ENCODE assay signal across 7 cellular contexts in the genomic region with DNA sequence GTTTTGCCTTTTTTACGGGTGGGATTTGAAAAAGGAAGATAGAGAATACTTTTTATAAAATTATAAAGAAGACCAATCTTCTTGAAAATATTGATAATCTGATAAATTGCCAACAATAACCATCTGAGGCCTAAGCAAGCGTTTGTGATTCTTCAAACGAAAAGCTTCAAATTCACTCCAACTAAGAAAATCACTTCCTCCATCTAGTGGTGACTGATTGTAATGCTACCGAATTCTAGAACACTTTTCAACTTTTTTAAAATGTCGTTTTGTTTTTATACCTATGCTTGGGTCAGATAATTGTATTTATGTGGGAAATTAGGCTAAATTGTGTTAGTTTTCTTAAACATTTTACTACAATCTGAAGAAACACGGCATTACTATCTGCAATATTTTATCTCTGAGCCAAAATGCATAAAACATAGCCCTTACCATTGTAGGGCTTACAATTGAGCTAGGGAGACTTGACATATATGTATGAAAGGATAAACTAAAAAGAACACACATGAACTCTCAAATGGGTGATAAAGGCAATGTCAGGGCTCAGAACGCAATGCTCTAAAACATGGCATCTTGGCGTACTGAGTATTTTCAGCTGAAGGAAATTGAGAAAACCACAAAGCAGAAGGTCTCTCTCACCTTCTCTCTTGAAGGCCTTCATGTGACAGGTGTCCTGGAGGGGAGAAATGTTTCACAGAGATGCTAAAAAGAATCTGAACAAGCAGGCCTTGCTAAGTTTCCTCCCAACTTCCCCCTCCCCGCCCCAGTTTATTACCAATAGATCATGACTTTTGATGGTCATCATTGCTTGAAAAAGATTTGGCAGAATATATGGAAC. TPM values are rescaled to one million over a fixed set of nuclear protein-coding genes. Genes with fewer than 3 reads are reported as not detected.
DNase-seq lines count a peak whose midpoint lies in the region; ATAC-seq and TF ChIP-seq lines count a peak whose summit lies in the region.

No MANE protein-coding gene starts in this region.

- peak; percentile 85 for TF ChIP-seq CTCF in fibroblast of the aortic adventitia (IDR thresholded peaks at IDR 0.05; ENCODE audit: insufficient read depth, low read length)
- peak; percentile 21 to 75 (median 60) for TF ChIP-seq CTCF in gastrocnemius medialis (IDR thresholded peaks at IDR 0.05 in 4 of 5, conservative IDR thresholded peaks at IDR 0.05 in 1 of 5)

- intact Hi-C loops in gastrocnemius medialis (cut with DNase I; ENCODE audit: low total_unique reads), result loop anchor here (5.0 kb wide), 1 partner anchor 145 kb away; no protein-coding TSS in a partner anchor

- DNase-seq in ELR (ENCODE audit: low read depth) (peak; percentile 63), MV-4-11 (lab: John Stamatoyannopoulos, UW) (peak; percentile 49), SKM-1 (lab: John Stamatoyannopoulos, UW; ENCODE audit: unreplicated experiment) (peak; percentile 0), fibroblast of the aortic adventitia (ENCODE audit: low read depth) (peak; percentile 71), gastrocnemius medialis (no peak)

- H3K27me3 ChIP-seq in gastrocnemius medialis, result no peaks in the 10 kb centered on the region

- H3K4me1 ChIP-seq in gastrocnemius medialis, result no peaks in the 10 kb centered on the region

- no peak overlapping the region for H3K27ac ChIP-seq in gastrocnemius medialis

- peak; percentile 64 for ATAC-seq in GM21515 (IDR thresholded peaks at IDR 0.05; ENCODE audit: unreplicated experiment)
- ATAC-seq in gastrocnemius medialis, result no peak
- ATAC-seq in HG02610 (IDR thresholded peaks at IDR 0.05; ENCODE audit: unreplicated experiment), result no peak

- in situ Hi-C loops in gastrocnemius medialis (cut with MboI; ENCODE audit: low sequenced_read_pairs in 4 of 4), result no loop called here

- H3K9me3 ChIP-seq in gastrocnemius medialis, result no peaks in the 10 kb centered on the region

- no peaks in the 10 kb centered on the region for H3K36me3 ChIP-seq in gastrocnemius medialis

- H3K4me3 ChIP-seq in fibroblast of the aortic adventitia (ENCODE audit: low read depth, low read length) (no peak overlapping the region), gastrocnemius medialis (no peak overlapping the region)

- TF ChIP-seq POLR2A in gastrocnemius medialis (IDR thresholded peaks at IDR 0.05), result no peak

RNA-seq across cellular contexts. Expression of gene G2E3, which starts 36.8 kb away (rescaled TPM):
- total RNA-seq in fibroblast of the aortic adventitia (ENCODE audit: low replicate concordance) (24.8 and 43.9 TPM in 2 replicates), gastrocnemius medialis (1 to 10 TPM; 3.3 to 5.4 (median 4.4) TPM)

Comparison
In these comparisons a context has a peak if more than half of its experiments do, and no peak if none do; other contexts are left out.
1. DNase-seq: peak in ELR (single experiment), MV-4-11 (single experiment), SKM-1 (single experiment) and fibroblast of the aortic adventitia (single experiment); none in gastrocnemius medialis (0 of 2).